1 cellular context compared by ENCODE assay signal in genomic region chr3:72144773-72145505, GRCh38.
A peak's percentile ranks its signal among the peaks of the same experiment; 100 is the strongest.
TF ChIP-seq lines count a peak whose summit lies in the region.

No MANE protein-coding gene starts in this region.

TF ChIP-seq in K562, 482 proteins besides CTCF, POLR2A, EP300 and RAD21 (continued from another document and continues in another):
- TF ChIP-seq HMGXB4 (CRISPR knock-in tag; IDR thresholded peaks at IDR 0.05) (no peak), THRA (IDR thresholded peaks at IDR 0.05) (no peak), STAT5A (IDR thresholded peaks at IDR 0.05; ENCODE audit: borderline replicate concordance, low read length) (peak; percentile 93), E2F1 (CRISPR knock-in tag; IDR thresholded peaks at IDR 0.05) (no peak), E2F5 (CRISPR knock-in tag; IDR thresholded peaks at IDR 0.05) (no peak), CREBBP (IDR thresholded peaks at IDR 0.05; ENCODE audit: low read depth, low read length) (no peak), ZNF699 (CRISPR knock-in tag; IDR thresholded peaks at IDR 0.05; ENCODE audit: insufficient replicate concordance) (no peak), ZNF76 (CRISPR knock-in tag; IDR thresholded peaks at IDR 0.05; ENCODE audit: borderline replicate concordance) (no peak), SIX5 (IDR thresholded peaks at IDR 0.05; ENCODE audit: borderline replicate concordance in 1 of 2, insufficient read depth in 1 of 2, low read depth in 1 of 2, low read length in 2 of 2) (no peak), SRSF3 (IDR thresholded peaks at IDR 0.05; ENCODE audit: insufficient read depth, low read length) (no peak), HIVEP1 (CRISPR knock-in tag; IDR thresholded peaks at IDR 0.05) (0 out of 2 replicates have a peak, but pooled peaks have one; percentile 40), ZBTB40 (IDR thresholded peaks at IDR 0.05) (no peak), ZBTB40 (CRISPR knock-in tag; IDR thresholded peaks at IDR 0.05) (no peak), PHTF2 (CRISPR knock-in tag; IDR thresholded peaks at IDR 0.05) (no peak), XRCC3 (IDR thresholded peaks at IDR 0.05) (no peak), BRF1 (IDR thresholded peaks at IDR 0.05; ENCODE audit: borderline replicate concordance, extremely low read depth, insufficient read length) (no peak), ZNF584 (CRISPR knock-in tag; IDR thresholded peaks at IDR 0.05; ENCODE audit: low read depth) (peak; percentile 90; the same call in 1 of the 2 replicates), CEBPZ (IDR thresholded peaks at IDR 0.05; ENCODE audit: borderline replicate concordance, low read depth, low read length) (no peak), MEF2D (tag; conservative IDR thresholded peaks at IDR 0.05; ENCODE audit: low read depth) (peak; percentile 86), ZNF695 (CRISPR knock-in tag; IDR thresholded peaks at IDR 0.05) (no peak), PHF8 (IDR thresholded peaks at IDR 0.05; ENCODE audit: borderline replicate concordance, low read length) (no peak), HNRNPH1 (optimal IDR thresholded peaks at IDR 0.05; ENCODE audit: low read depth, low read length) (no peak), BACH1 (tag; IDR thresholded peaks at IDR 0.05) (peak; percentile 80), EZH2 (IDR thresholded peaks at IDR 0.05; ENCODE audit: borderline replicate concordance, low read depth, low read length) (no peak), CHAMP1 (IDR thresholded peaks at IDR 0.05) (peak; percentile 73), ZNF655 (CRISPR knock-in tag; IDR thresholded peaks at IDR 0.05) (no peak), SPI1 (IDR thresholded peaks at IDR 0.05; ENCODE audit: borderline replicate concordance, low read depth, low read length) (peak; percentile 100), TEAD2 (tag; IDR thresholded peaks at IDR 0.05) (no peak), HNRNPUL1 (IDR thresholded peaks at IDR 0.05; ENCODE audit: low read length) (no peak), NONO (IDR thresholded peaks at IDR 0.05; ENCODE audit: low read depth in 2 of 2, low read length in 1 of 2) (peak in 1 of 2 experiments; percentile 52; a peak in 1 of 4 replicates), ZNF431 (CRISPR knock-in tag; IDR thresholded peaks at IDR 0.05) (no peak), MTA3 (IDR thresholded peaks at IDR 0.05; ENCODE audit: borderline replicate concordance) (peak; percentile 87), RBM22 (IDR thresholded peaks at IDR 0.05; ENCODE audit: low read depth, low read length, poor library complexity, severe bottlenecking) (no peak), GATAD2A (IDR thresholded peaks at IDR 0.05) (peak; percentile 95; the same call in 1 of the 2 replicates), HMG20B (CRISPR knock-in tag; IDR thresholded peaks at IDR 0.05) (no peak)
